9 cellular contexts compared by ENCODE assay signal in genomic region chr5:399296-400281, GRCh38. TPM values are rescaled to one million over a fixed set of nuclear protein-coding genes. Genes with fewer than 3 reads are reported as not detected.
DNase-seq lines count a peak whose midpoint lies in the region; ATAC-seq lines count a peak whose summit lies in the region.
"Had no signal": no experiment of that assay in that cellular context is flagged by ENCODE, and none has a peak within 500 bp of the region (broad histone marks: within the 10 kb centered on the region; RNA-seq: fewer than 3 reads in every experiment).

No MANE protein-coding gene starts in this region.

- H3K4me1 Mint-ChIP-seq in T-helper 17 cell (no peaks in the 10 kb centered on the region), memory B cell (peaks cover 31% of the 10 kb centered on the region)

- peaks cover 44% of the 10 kb centered on the region for H3K27me3 Mint-ChIP-seq in T-helper 17 cell
- H3K27me3 Mint-ChIP-seq in memory B cell: peaks cover 6% of the 10 kb centered on the region

- no peak overlapping the region for H3K27ac Mint-ChIP-seq in T-helper 17 cell
- H3K27ac Mint-ChIP-seq in memory B cell: peak overlapping the region; percentile 92

- peak; percentile 84 for ATAC-seq in HG02798 (IDR thresholded peaks at IDR 0.05; ENCODE audit: poor library complexity, unreplicated experiment)
- peak; percentile 57 for ATAC-seq in T-helper 17 cell
- ATAC-seq in memory B cell (ENCODE audit: low read depth): peak; percentile 75

- peaks cover 1% of the 10 kb centered on the region for H3K9me3 Mint-ChIP-seq in memory B cell

- DNase-seq in activated effector memory CD4-positive, alpha-beta T cell treated with anti-CD3 and anti-CD28 coated beads, Interleukin-2, amount 50 U/mL, for 16 hours: peak; percentile 80
- no peak for DNase-seq in activated effector memory CD4-positive, alpha-beta T cell treated with Interleukin-2 at 50 U/mL for 16 hours
- DNase-seq in NCI-H128 (lab: John Stamatoyannopoulos, UW; ENCODE audit: unreplicated experiment) (peak; percentile 98), T-helper 17 cell (no peak), ecto neural progenitor cell (ENCODE audit: low spot score) (peak; percentile 83), memory B cell (ENCODE audit: low spot score in 2 of 2) (peak; percentile 46 to 53)
- peak; percentile 77 for DNase-seq in stimulated activated CD8-positive, alpha-beta memory T cell treated with anti-CD3 and anti-CD28 coated beads, Interleukin-4, amount 100 ng/mL, for 48 hours
- DNase-seq: DND-41 had no signal

- no peaks in the 10 kb centered on the region for H3K9me3 ChIP-seq in T-helper 17 cell (ENCODE audit: control insufficient read depth, low read length, poor library complexity, severe bottlenecking)

- no peaks in the 10 kb centered on the region for H3K36me3 Mint-ChIP-seq in T-helper 17 cell (ENCODE audit: low read depth)
- H3K36me3 Mint-ChIP-seq in memory B cell: peaks cover 1% of the 10 kb centered on the region

- H3K4me3 Mint-ChIP-seq in T-helper 17 cell: no peak overlapping the region
- H3K4me3 Mint-ChIP-seq in memory B cell: peak overlapping the region; percentile 59

RNA-seq across cellular contexts. Expression of gene EXOC3, which starts 43.4 kb away (rescaled TPM):
- total RNA-seq in T-helper 17 cell: 10 to 100 TPM; 71.3 to 86.3 TPM

Comparison
In these comparisons a context has a peak if more than half of its experiments do, and no peak if none do; other contexts are left out.
1. DNase-seq: peak in activated effector memory CD4-positive, alpha-beta T cell treated with anti-CD3 and anti-CD28 coated beads, Interleukin-2, amount 50 U/mL, for 16 hours (single experiment), NCI-H128 (single experiment), ecto neural progenitor cell (single experiment), memory B cell (2 of 2) and stimulated activated CD8-positive, alpha-beta memory T cell treated with anti-CD3 and anti-CD28 coated beads, Interleukin-4, amount 100 ng/mL, for 48 hours (single experiment); none in activated effector memory CD4-positive, alpha-beta T cell treated with Interleukin-2 at 50 U/mL for 16 hours (single experiment) and T-helper 17 cell (0 of 3).
2. Peak in every context shown above with its lines, with median percentiles within 50 percentile points of each other: ATAC-seq.